21 cellular contexts compared by ENCODE assay signal in the genomic region with DNA sequence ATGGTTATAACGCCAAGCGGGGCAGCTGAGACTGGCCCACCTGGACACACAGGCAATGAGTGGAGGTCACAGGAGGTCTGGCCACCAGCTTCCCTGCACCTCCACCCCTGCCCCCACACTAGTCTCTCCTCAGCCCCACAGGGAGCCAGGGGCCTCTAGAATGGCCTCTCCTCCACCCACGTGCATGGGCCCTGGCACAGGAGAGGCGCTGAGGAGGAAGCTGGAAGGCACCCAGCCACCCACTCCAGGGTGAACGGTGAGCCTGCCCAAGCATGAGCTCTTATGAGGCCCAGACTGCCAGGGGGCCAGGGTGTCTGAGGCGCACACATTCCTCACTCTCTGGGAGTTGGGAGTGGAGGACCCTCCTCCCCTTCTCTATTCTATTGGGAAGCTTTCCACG. TPM values are rescaled to one million over a fixed set of nuclear protein-coding genes. Genes with fewer than 3 reads are reported as not detected.
A peak's percentile ranks its signal among the peaks of the same experiment; 100 is the strongest.
DNase-seq lines count a peak whose midpoint lies in the region; ATAC-seq and TF ChIP-seq lines count a peak whose summit lies in the region.
"Had no signal": no experiment of that assay in that cellular context is flagged by ENCODE, and none has a peak within 500 bp of the region (broad histone marks: within the 10 kb centered on the region; RNA-seq: fewer than 3 reads in every experiment).

No MANE protein-coding gene starts in this region.

- 65 to 69% methylated on average over 7 of the region's 7 CpGs for WGBS in heart right ventricle, 2 donors
- 55% methylated on average over 5 to 6 of the region's 7 CpGs for WGBS in upper lobe of left lung, 2 donors

- no peaks in the 10 kb centered on the region for H3K9me3 ChIP-seq in left ventricle myocardium inferior (replicated peaks)
- no peaks in the 10 kb centered on the region for H3K9me3 ChIP-seq in heart right ventricle
- no peaks in the 10 kb centered on the region for H3K9me3 ChIP-seq in upper lobe of left lung
- H3K9me3 ChIP-seq: esophagus squamous epithelium had no signal

- POLR2A ChIA-PET in WTC11 (lab: Charles Lee), result no interaction called here

- no peak overlapping the region for H3K4me3 Mint-ChIP-seq in WTC11
- H3K4me3 Mint-ChIP-seq: naive B cell had no signal

- H3K27ac ChIP-seq in left ventricle myocardium inferior (replicated peaks) (no peak overlapping the region), heart right ventricle (no peak overlapping the region), upper lobe of left lung (peak overlapping the region in 1 of 4 donors; percentile 2)
- H3K27ac ChIP-seq: KMS-11, PC-9, SK-N-MC had no signal

- ATAC-seq in Right ventricle myocardium superior (ENCODE audit: poor library complexity) (peak; percentile 75), WTC11 (no peak), heart right ventricle (peak in 5 of 8 donors; percentile 32 to 81 (median 67)), upper lobe of left lung (ENCODE audit: low FRiP score in 2 of 2) (peak; percentile 45 to 57), HG03571 (IDR thresholded peaks at IDR 0.05; ENCODE audit: unreplicated experiment) (no peak)
- ATAC-seq: activated naive CD4-positive, alpha-beta T cell treated with anti-CD3 and anti-CD28 coated beads, Interleukin-2, amount 50 U/mL, for 72 hours; HCT116 had no signal

- H3K27me3 Mint-ChIP-seq in WTC11 (ENCODE audit: low read depth), result no peaks in the 10 kb centered on the region
- H3K27me3 Mint-ChIP-seq: naive B cell had no signal

- H3K9me3 Mint-ChIP-seq in WTC11, result no peaks in the 10 kb centered on the region
- H3K9me3 Mint-ChIP-seq: activated naive CD4-positive, alpha-beta T cell treated with anti-CD3 and anti-CD28 coated beads, Interleukin-2, amount 50 U/mL, for 72 hours; naive B cell had no signal

- H3K36me3 ChIP-seq in left ventricle myocardium inferior (no peaks in the 10 kb centered on the region), heart right ventricle (no peaks in the 10 kb centered on the region), upper lobe of left lung (no peaks in the 10 kb centered on the region)
- H3K36me3 ChIP-seq: esophagus squamous epithelium had no signal

- H3K4me1 ChIP-seq in left ventricle myocardium inferior, result peaks cover 17% of the 10 kb centered on the region
- peaks cover 0 to 20% (median 0%) of the 10 kb centered on the region in 9 donors for H3K4me1 ChIP-seq in heart right ventricle
- H3K4me1 ChIP-seq in upper lobe of left lung, result peaks cover 0 to 23% (median 0%) of the 10 kb centered on the region in 4 donors

- H3K4me3 ChIP-seq in left ventricle myocardium inferior (no peak overlapping the region), heart right ventricle (no peak overlapping the region), upper lobe of left lung (no peak overlapping the region)
- H3K4me3 ChIP-seq: esophagus squamous epithelium, PC-9, SK-N-MC had no signal

- intact Hi-C loops in Right ventricle myocardium superior (cut with DNase I) (no loop called here), left ventricle myocardium inferior (cut with micrococcal nuclease) (no loop called here), heart right ventricle (cut with DNase I) (no loop called here)

- TF ChIP-seq EP300 in upper lobe of left lung (IDR thresholded peaks at IDR 0.05), result no peak

- no peak for TF ChIP-seq POLR2A in upper lobe of left lung (IDR thresholded peaks at IDR 0.05)

- H3K27me3 ChIP-seq in left ventricle myocardium inferior (ENCODE audit: low read depth) (no peaks in the 10 kb centered on the region), heart right ventricle (no peaks in the 10 kb centered on the region), upper lobe of left lung (no peaks in the 10 kb centered on the region)
- H3K27me3 ChIP-seq: esophagus squamous epithelium had no signal

- peaks cover 21% of the 10 kb centered on the region for H3K4me1 Mint-ChIP-seq in WTC11

- TF ChIP-seq CTCF in left ventricle myocardium inferior (IDR thresholded peaks at IDR 0.05; ENCODE audit: borderline replicate concordance) (no peak), WTC11 (IDR thresholded peaks at IDR 0.05) (no peak), heart right ventricle (IDR thresholded peaks at IDR 0.05) (no peak), upper lobe of left lung (IDR thresholded peaks at IDR 0.05) (no peak)

- DNase-seq in Right ventricle myocardium superior (no peak), left ventricle myocardium inferior (no peak), WTC11 (ENCODE audit: low spot score) (no peak), heart right ventricle (peak in 1 of 2 donors; percentile 40), upper lobe of left lung (peak; percentile 60 to 63), NCI-H2081 treated with DMSO at 0.1 percent for 48 hours (lab: John Stamatoyannopoulos, UW) (no peak), NCI-H69 (lab: John Stamatoyannopoulos, UW) (no peak)
- DNase-seq: activated CD4-positive, alpha-beta T cell treated with anti-CD3 and anti-CD28 coated beads for 48 hours; effector CD4-positive, alpha-beta T cell; esophagus squamous epithelium; glutamatergic neuron; naive B cell; NCI-H1105; NCI-H748 treated with DMSO at 0.1 percent for 48 hours; PC-9; stimulated activated CD4-positive, alpha-beta T cell treated with anti-CD3 and anti-CD28 coated beads, Interleukin-2, amount 100 ng/mL, for 24 hours had no signal

- peaks cover 3% of the 10 kb centered on the region; the same call in 1 of the 2 replicates for H3K36me3 Mint-ChIP-seq in WTC11
- H3K36me3 Mint-ChIP-seq: activated naive CD4-positive, alpha-beta T cell treated with anti-CD3 and anti-CD28 coated beads, Interleukin-2, amount 50 U/mL, for 72 hours; naive B cell had no signal

- CTCF ChIA-PET in WTC11 (lab: Charles Lee), result interaction anchor here (1.4 to 4.3 kb wide), 2 partner anchors 27 to 88 kb away, joined by 6 to 19 read pairs; no protein-coding TSS in a partner anchor

- peak overlapping the region; percentile 56; the same call in 1 of the 2 replicates for H3K27ac Mint-ChIP-seq in WTC11

TF ChIP-seq in WTC11, 78 proteins besides CTCF, POLR2A, EP300 and RAD21:
- no peak for TF ChIP-seq ZNF396 (CRISPR knock-in tag; IDR thresholded peaks at IDR 0.05; ENCODE audit: borderline replicate concordance)
- no peak for TF ChIP-seq OVOL2 (CRISPR knock-in tag; IDR thresholded peaks at IDR 0.05; ENCODE audit: borderline replicate concordance)

RNA-seq across cellular contexts. Expression of gene LRP8, which starts 22.2 kb away (rescaled TPM):
- total RNA-seq in Right ventricle myocardium superior, result 1.5 TPM
- 1.8 TPM for total RNA-seq in left ventricle myocardium inferior
- total RNA-seq in WTC11 (2021), result 61.9 to 69.5 TPM (median 66.6 TPM) in 3 replicates
- 1 to 10 TPM; 1.7 to 4.7 (median 2.3) TPM for total RNA-seq in heart right ventricle
- 1 to 10 TPM in 1 of 2 donors, under 1 TPM in 1; 0.37 to 1.1 TPM for polyA plus RNA-seq in heart right ventricle
- total RNA-seq in upper lobe of left lung, result 10 to 100 TPM in 4 of 6 donors, 1 to 10 TPM in 2; 4.6 to 23.0 (median 11.1) TPM

Comparison
In these comparisons a context has a peak if more than half of its experiments do, and no peak if none do; other contexts are left out.
1. ATAC-seq: peak in Right ventricle myocardium superior (single experiment), heart right ventricle (5 of 8) and upper lobe of left lung (2 of 2); none in WTC11 (single experiment) and HG03571 (single experiment).
2. DNase-seq: peak in upper lobe of left lung (2 of 2); none in Right ventricle myocardium superior (single experiment), left ventricle myocardium inferior (single experiment), WTC11 (single experiment), NCI-H2081 treated with DMSO at 0.1 percent for 48 hours (single experiment) and NCI-H69 (single experiment).